In genomic region chr12:115210533-115211252, GRCh38 we compare ENCODE assay signal across 18 cellular contexts.
DNase-seq lines count a peak whose midpoint lies in the region; TF ChIP-seq lines count a peak whose summit lies in the region.
"Had no signal": no experiment of that assay in that cellular context is flagged by ENCODE, and none has a peak within 500 bp of the region (broad histone marks: within the 10 kb centered on the region; RNA-seq: fewer than 3 reads in every experiment).

No MANE protein-coding gene starts in this region.

- CTCF ChIA-PET in HEK293 (lab: Yijun Ruan, JAX) = interaction anchor here (1.2 kb wide), 1 partner anchor 11 kb away, joined by 3 read pairs; no protein-coding TSS in a partner anchor

- H2BK12ac ChIP-seq in trophoblast cell (ENCODE audit: low read length) = peak overlapping the region; percentile 51

- H2BK5ac ChIP-seq in trophoblast cell (ENCODE audit: low read depth, low read length, poor library complexity) = no peak overlapping the region

- no CpG with 5 or more reads among the region's 3 CpGs for WGBS in trophoblast cell (ENCODE audit: extremely low coverage, insufficient coverage, insufficient read length)
- WGBS in thyroid gland, 2 donors = 38 to 49% methylated on average over 3 of the region's 3 CpGs

- POLR2A ChIA-PET in HEK293 (lab: Yijun Ruan, JAX) = no interaction called here

- no peak overlapping the region for H3K14ac ChIP-seq in trophoblast cell (ENCODE audit: low read length)

- no peak overlapping the region for H2AFZ ChIP-seq in trophoblast cell (ENCODE audit: insufficient read depth, low read length, poor library complexity)

- no peak overlapping the region for H3K4ac ChIP-seq in trophoblast cell (ENCODE audit: low read depth, low read length)

- H2BK120ac ChIP-seq in trophoblast cell (ENCODE audit: insufficient read depth, low read length, poor library complexity) = no peak overlapping the region

- H4K91ac ChIP-seq in trophoblast cell (ENCODE audit: low read depth, low read length) = peak overlapping the region; percentile 45

- H3K79me2 ChIP-seq in trophoblast cell (ENCODE audit: control insufficient read depth, insufficient read depth, low read length, poor library complexity) = peaks cover 2% of the 10 kb centered on the region

- H3K36me3 ChIP-seq in HEK293 (ENCODE audit: control insufficient read depth in 2 of 2, insufficient read depth in 1 of 2, low read length in 2 of 2) (no peaks in the 10 kb centered on the region), trophoblast cell (ENCODE audit: control insufficient read depth in 1 of 2, insufficient read depth in 2 of 2, low read length in 2 of 2) (no peaks in the 10 kb centered on the region), thyroid gland (no peaks in the 10 kb centered on the region)
- H3K36me3 ChIP-seq: BLaER1, SJSA1 had no signal

- in situ Hi-C loops in KBM-7 (cut with MboI; ENCODE audit: low pct_unique_long_range_greater_than_20kb, low sequenced_read_pairs) = no loop called here

- H3K18ac ChIP-seq in trophoblast cell (ENCODE audit: low read length) = no peak overlapping the region

- no peak for TF ChIP-seq POLR2A in thyroid gland (IDR thresholded peaks at IDR 0.05)

- no peak overlapping the region for H3K4me2 ChIP-seq in trophoblast cell (ENCODE audit: low read length)
- H3K4me2 ChIP-seq: BLaER1 had no signal

- H4K8ac ChIP-seq in trophoblast cell (ENCODE audit: low read depth, low read length) = no peak overlapping the region

- H4K12ac ChIP-seq in trophoblast cell (ENCODE audit: low read depth, low read length) = no peak overlapping the region

- H3K9me3 ChIP-seq in HEK293 (ENCODE audit: control insufficient read depth, insufficient read depth, low read depth, low read length) (no peaks in the 10 kb centered on the region), trophoblast cell (ENCODE audit: insufficient read depth, low read depth, low read length) (no peaks in the 10 kb centered on the region), thyroid gland (no peaks in the 10 kb centered on the region)
- H3K9me3 ChIP-seq: BLaER1, Caco-2, SJSA1 had no signal

- DNase-seq in globus pallidus (ENCODE audit: low spot score) = peak; percentile 77
- no peak for DNase-seq in trophoblast cell
- DNase-seq in thyroid gland = peak; percentile 3 to 13
- no peak for DNase-seq in KBM-7
- DNase-seq in foreskin fibroblast = no peak
- no peak for DNase-seq in NCI-H2107 treated with DMSO at 0.1 percent for 48 hours (lab: John Stamatoyannopoulos, UW; ENCODE audit: unreplicated experiment)
- DNase-seq: Caco-2; CD4-positive, alpha-beta memory T cell; DND-41; HFFc6; MM.1S; NCI-H1048; NCI-H1417 treated with DMSO at 0.1 percent for 48 hours; NCI-H187; NK-92 treated with Interleukin-12 subunit alpha and Interleukin-12 subunit beta, amount 100 ng/mL, for 24 hours had no signal

- no peak overlapping the region for H3K9ac ChIP-seq in trophoblast cell (ENCODE audit: low read length)
- H3K9ac ChIP-seq: BLaER1 had no signal

- H3K79me1 ChIP-seq in trophoblast cell (ENCODE audit: low read length) = peaks cover 28% of the 10 kb centered on the region

- H3K4me3 ChIP-seq in HEK293 (ENCODE audit: low read depth, low read length) (no peak overlapping the region), trophoblast cell (ENCODE audit: low read depth, low read length) (no peak overlapping the region), thyroid gland (replicated peaks in 1 of 3) (no peak overlapping the region), foreskin fibroblast (ENCODE audit: low read depth in 1 of 2, low read length in 2 of 2) (no peak overlapping the region)
- H3K4me3 ChIP-seq: BLaER1, SJSA1 had no signal

- no peak for TF ChIP-seq CTCF in HEK293 (tag by site-specific recombination; IDR thresholded peaks at IDR 0.05)
- no peak for TF ChIP-seq CTCF in thyroid gland (IDR thresholded peaks at IDR 0.05)
- no peak for TF ChIP-seq CTCF in foreskin fibroblast (IDR thresholded peaks at IDR 0.05; ENCODE audit: low read depth, low read length)

- intact Hi-C loops in thyroid gland (cut with DNase I) = no loop called here

- H3K27me3 ChIP-seq in trophoblast cell (ENCODE audit: insufficient read depth, low read length) = no peaks in the 10 kb centered on the region
- no peaks in the 10 kb centered on the region for H3K27me3 ChIP-seq in thyroid gland
- H3K27me3 ChIP-seq: BLaER1, SJSA1 had no signal

- H3K27ac ChIP-seq in HEK293 (ENCODE audit: extremely low read depth, low read depth, low read length) (no peak overlapping the region), trophoblast cell (ENCODE audit: low read depth, low read length) (no peak overlapping the region), thyroid gland (no peak overlapping the region)
- H3K27ac ChIP-seq: BLaER1, SJSA1 had no signal

- H3K23ac ChIP-seq in trophoblast cell (ENCODE audit: low read length) = no peak overlapping the region

- H3K4me1 ChIP-seq in HEK293 (ENCODE audit: control insufficient read depth, insufficient read depth, low read length) (no peaks in the 10 kb centered on the region), trophoblast cell (ENCODE audit: control insufficient read depth in 1 of 2, insufficient read depth in 2 of 2, low read length in 2 of 2) (peaks cover 23 to 32% of the 10 kb centered on the region in 2 experiments), thyroid gland (peaks cover 0 to 5% of the 10 kb centered on the region in 2 donors)
- H3K4me1 ChIP-seq: Caco-2 had no signal

- peak overlapping the region; percentile 2 for H2AK5ac ChIP-seq in trophoblast cell (ENCODE audit: low read length)

TF ChIP-seq in HEK293, 187 proteins besides CTCF, POLR2A, EP300 and RAD21:
- no peak for TF ChIP-seq ZNF747 (tag by site-specific recombination; IDR thresholded peaks at IDR 0.05)
- TF ChIP-seq ZNF133 (tag by site-specific recombination; IDR thresholded peaks at IDR 0.05) = peak; percentile 93

Comparison
In these comparisons a context has a peak if more than half of its experiments do, and no peak if none do; other contexts are left out.
1. DNase-seq: peak in globus pallidus (single experiment) and thyroid gland (2 of 2); none in trophoblast cell (0 of 2), KBM-7 (single experiment), foreskin fibroblast (0 of 2) and NCI-H2107 treated with DMSO at 0.1 percent for 48 hours (single experiment).